1 cellular context compared by ENCODE assay signal in the genomic region with DNA sequence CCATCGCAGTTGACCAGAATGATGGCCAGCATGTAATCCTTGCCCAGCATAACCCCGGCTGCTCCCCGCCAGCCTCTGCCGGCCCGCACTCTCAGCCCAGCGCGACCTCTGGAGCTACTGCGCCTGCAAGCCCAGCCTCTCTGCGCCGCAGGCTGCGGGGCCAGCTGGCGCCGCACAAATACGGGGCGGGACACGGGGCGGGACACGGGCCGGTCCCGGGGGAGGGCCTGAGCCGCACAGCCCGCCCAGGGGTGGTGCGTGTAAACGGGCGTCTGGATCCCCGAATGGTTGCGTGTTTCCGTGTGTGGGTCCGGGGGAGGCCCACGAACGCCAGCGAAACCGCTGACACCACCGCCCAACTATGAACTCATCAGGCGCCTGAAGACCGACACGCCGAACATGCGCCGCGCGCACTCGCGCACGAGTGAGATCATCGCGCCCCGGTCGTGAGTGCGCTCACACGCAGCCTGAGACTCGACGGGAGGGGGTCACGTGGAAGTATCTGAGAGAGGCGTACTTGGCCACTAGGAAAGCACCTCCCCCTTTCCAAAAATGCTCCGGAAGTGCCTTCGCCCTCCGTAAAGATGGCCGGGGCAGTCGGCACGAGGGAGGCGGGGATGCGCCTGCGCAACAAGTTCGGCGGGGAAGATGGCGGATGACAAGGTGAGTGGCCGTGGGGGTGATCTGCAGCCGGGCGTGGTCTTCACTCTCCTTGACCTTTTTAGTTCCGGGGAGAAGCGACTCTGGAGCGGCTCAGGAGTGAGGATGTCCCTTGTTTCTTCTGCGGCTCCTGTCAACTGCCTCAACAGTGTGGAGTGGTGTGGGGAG.
TF ChIP-seq lines count a peak whose summit lies in the region.

Gene APBB3, minus strand, starts transcription at position 403 of the 828 bp plus-strand sequence. Its CDS starts 353 bp downstream, at position 50.
Gene SLC35A4, plus strand, starts transcription at position 633 of the 828 bp plus-strand sequence. CDS start 2,342 bp downstream, outside the sequence.

TF ChIP-seq in HepG2, 621 proteins besides CTCF, POLR2A, EP300 and RAD21 (continued from another document and continues in another):
- TF ChIP-seq ZBTB33 (CRISPR knock-in tag; IDR thresholded peaks at IDR 0.05): peak; percentile 41; the same call in 1 of the 2 replicates
- TF ChIP-seq, protein P1, sequence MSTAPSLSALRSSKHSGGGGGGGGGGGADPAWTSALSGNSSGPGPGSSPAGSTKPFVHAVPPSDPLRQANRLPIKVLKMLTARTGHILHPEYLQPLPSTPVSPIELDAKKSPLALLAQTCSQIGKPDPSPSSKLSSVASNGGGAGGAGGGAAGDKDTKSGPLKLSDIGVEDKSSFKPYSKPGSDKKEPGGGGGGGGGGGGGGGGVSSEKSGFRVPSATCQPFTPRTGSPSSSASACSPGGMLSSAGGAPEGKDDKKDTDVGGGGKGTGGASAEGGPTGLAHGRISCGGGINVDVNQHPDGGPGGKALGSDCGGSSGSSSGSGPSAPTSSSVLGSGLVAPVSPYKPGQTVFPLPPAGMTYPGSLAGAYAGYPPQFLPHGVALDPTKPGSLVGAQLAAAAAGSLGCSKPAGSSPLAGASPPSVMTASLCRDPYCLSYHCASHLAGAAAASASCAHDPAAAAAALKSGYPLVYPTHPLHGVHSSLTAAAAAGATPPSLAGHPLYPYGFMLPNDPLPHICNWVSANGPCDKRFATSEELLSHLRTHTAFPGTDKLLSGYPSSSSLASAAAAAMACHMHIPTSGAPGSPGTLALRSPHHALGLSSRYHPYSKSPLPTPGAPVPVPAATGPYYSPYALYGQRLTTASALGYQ (CRISPR knock-in tag; IDR thresholded peaks at IDR 0.05): no peak
- no peak for TF ChIP-seq DNMT3B (CRISPR knock-in tag; conservative IDR thresholded peaks at IDR 0.05)
- no peak for TF ChIP-seq CBX1 (IDR thresholded peaks at IDR 0.05; ENCODE audit: low read depth)
- no peak for TF ChIP-seq KLF11 (CRISPR knock-in tag; IDR thresholded peaks at IDR 0.05)
- TF ChIP-seq ZNF512B (CRISPR knock-in tag; IDR thresholded peaks at IDR 0.05; ENCODE audit: borderline replicate concordance): no peak
- TF ChIP-seq ZNF121 (CRISPR knock-in tag; IDR thresholded peaks at IDR 0.05): no peak
- 0 out of 2 replicates have a peak, but pooled peaks have one; percentile 30 for TF ChIP-seq ARNT2 (CRISPR knock-in tag; IDR thresholded peaks at IDR 0.05; ENCODE audit: low read depth)
- TF ChIP-seq GABPB1 (CRISPR knock-in tag; IDR thresholded peaks at IDR 0.05): peak; percentile 68
- no peak for TF ChIP-seq RELA (CRISPR knock-in tag; IDR thresholded peaks at IDR 0.05)
- TF ChIP-seq NR2C2 (CRISPR knock-in tag; IDR thresholded peaks at IDR 0.05; ENCODE audit: borderline replicate concordance): no peak
- TF ChIP-seq TAF1 (CRISPR knock-in tag; IDR thresholded peaks at IDR 0.05): peak; percentile 34; the same call in 1 of the 2 replicates
- TF ChIP-seq AKNA (CRISPR knock-in tag; IDR thresholded peaks at IDR 0.05; ENCODE audit: borderline replicate concordance): no peak
- no peak for TF ChIP-seq GMEB1 (CRISPR knock-in tag; IDR thresholded peaks at IDR 0.05; ENCODE audit: borderline replicate concordance)
- TF ChIP-seq, protein P2, sequence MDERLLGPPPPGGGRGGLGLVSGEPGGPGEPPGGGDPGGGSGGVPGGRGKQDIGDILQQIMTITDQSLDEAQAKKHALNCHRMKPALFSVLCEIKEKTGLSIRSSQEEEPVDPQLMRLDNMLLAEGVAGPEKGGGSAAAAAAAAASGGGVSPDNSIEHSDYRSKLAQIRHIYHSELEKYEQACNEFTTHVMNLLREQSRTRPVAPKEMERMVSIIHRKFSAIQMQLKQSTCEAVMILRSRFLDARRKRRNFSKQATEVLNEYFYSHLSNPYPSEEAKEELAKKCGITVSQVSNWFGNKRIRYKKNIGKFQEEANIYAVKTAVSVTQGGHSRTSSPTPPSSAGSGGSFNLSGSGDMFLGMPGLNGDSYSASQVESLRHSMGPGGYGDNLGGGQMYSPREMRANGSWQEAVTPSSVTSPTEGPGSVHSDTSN (CRISPR knock-in tag; IDR thresholded peaks at IDR 0.05): no peak
- TF ChIP-seq RXRA (CRISPR knock-in tag; IDR thresholded peaks at IDR 0.05): no peak
- TF ChIP-seq MEIS2 (CRISPR knock-in tag; IDR thresholded peaks at IDR 0.05): no peak
- TF ChIP-seq ZZZ3 (CRISPR knock-in tag; IDR thresholded peaks at IDR 0.05; ENCODE audit: borderline replicate concordance): no peak
- TF ChIP-seq GTF2F1 (IDR thresholded peaks at IDR 0.05; ENCODE audit: low read length): no peak
- no peak for TF ChIP-seq WIZ (CRISPR knock-in tag; IDR thresholded peaks at IDR 0.05)
- TF ChIP-seq, protein P3, sequence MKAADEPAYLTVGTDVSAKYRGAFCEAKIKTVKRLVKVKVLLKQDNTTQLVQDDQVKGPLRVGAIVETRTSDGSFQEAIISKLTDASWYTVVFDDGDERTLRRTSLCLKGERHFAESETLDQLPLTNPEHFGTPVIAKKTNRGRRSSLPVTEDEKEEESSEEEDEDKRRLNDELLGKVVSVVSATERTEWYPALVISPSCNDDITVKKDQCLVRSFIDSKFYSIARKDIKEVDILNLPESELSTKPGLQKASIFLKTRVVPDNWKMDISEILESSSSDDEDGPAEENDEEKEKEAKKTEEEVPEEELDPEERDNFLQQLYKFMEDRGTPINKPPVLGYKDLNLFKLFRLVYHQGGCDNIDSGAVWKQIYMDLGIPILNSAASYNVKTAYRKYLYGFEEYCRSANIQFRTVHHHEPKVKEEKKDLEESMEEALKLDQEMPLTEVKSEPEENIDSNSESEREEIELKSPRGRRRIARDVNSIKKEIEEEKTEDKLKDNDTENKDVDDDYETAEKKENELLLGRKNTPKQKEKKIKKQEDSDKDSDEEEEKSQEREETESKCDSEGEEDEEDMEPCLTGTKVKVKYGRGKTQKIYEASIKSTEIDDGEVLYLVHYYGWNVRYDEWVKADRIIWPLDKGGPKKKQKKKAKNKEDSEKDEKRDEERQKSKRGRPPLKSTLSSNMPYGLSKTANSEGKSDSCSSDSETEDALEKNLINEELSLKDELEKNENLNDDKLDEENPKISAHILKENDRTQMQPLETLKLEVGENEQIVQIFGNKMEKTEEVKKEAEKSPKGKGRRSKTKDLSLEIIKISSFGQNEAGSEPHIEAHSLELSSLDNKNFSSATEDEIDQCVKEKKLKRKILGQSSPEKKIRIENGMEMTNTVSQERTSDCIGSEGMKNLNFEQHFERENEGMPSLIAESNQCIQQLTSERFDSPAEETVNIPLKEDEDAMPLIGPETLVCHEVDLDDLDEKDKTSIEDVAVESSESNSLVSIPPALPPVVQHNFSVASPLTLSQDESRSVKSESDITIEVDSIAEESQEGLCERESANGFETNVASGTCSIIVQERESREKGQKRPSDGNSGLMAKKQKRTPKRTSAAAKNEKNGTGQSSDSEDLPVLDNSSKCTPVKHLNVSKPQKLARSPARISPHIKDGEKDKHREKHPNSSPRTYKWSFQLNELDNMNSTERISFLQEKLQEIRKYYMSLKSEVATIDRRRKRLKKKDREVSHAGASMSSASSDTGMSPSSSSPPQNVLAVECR (CRISPR knock-in tag; IDR thresholded peaks at IDR 0.05; ENCODE audit: borderline replicate concordance): peak; percentile 72; the same call in 1 of the 2 replicates
- TF ChIP-seq ZNF674 (CRISPR knock-in tag; IDR thresholded peaks at IDR 0.05; ENCODE audit: low read depth): no peak
- TF ChIP-seq ZKSCAN8 (CRISPR knock-in tag; IDR thresholded peaks at IDR 0.05; ENCODE audit: borderline replicate concordance): no peak
- no peak for TF ChIP-seq ZNF772 (CRISPR knock-in tag; IDR thresholded peaks at IDR 0.05)
- no peak for TF ChIP-seq MBNL3 (CRISPR knock-in tag; conservative IDR thresholded peaks at IDR 0.05)
- TF ChIP-seq KLF9 (CRISPR knock-in tag; IDR thresholded peaks at IDR 0.05; ENCODE audit: low read depth): no peak
- TF ChIP-seq MED1 (CRISPR knock-in tag; IDR thresholded peaks at IDR 0.05): peak; percentile 22
- TF ChIP-seq ZNF331 (CRISPR knock-in tag; IDR thresholded peaks at IDR 0.05): no peak
- no peak for TF ChIP-seq ZNF616 (CRISPR knock-in tag; IDR thresholded peaks at IDR 0.05; ENCODE audit: low read depth)
- TF ChIP-seq, protein P4, sequence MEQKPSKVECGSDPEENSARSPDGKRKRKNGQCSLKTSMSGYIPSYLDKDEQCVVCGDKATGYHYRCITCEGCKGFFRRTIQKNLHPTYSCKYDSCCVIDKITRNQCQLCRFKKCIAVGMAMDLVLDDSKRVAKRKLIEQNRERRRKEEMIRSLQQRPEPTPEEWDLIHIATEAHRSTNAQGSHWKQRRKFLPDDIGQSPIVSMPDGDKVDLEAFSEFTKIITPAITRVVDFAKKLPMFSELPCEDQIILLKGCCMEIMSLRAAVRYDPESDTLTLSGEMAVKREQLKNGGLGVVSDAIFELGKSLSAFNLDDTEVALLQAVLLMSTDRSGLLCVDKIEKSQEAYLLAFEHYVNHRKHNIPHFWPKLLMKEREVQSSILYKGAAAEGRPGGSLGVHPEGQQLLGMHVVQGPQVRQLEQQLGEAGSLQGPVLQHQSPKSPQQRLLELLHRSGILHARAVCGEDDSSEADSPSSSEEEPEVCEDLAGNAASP (CRISPR knock-in tag; IDR thresholded peaks at IDR 0.05; ENCODE audit: borderline replicate concordance): no peak
- TF ChIP-seq BRD4 (CRISPR knock-in tag; IDR thresholded peaks at IDR 0.05): no peak
- TF ChIP-seq FOXM1 (CRISPR knock-in tag; IDR thresholded peaks at IDR 0.05): no peak
- no peak for TF ChIP-seq SP140L (CRISPR knock-in tag; IDR thresholded peaks at IDR 0.05; ENCODE audit: borderline replicate concordance)
